Comparison of ENCODE assay signal across 18 cellular contexts in genomic region chr7:129793506-129794310, GRCh38.
DNase-seq lines count a peak whose midpoint lies in the region; ATAC-seq and TF ChIP-seq lines count a peak whose summit lies in the region.
"Had no signal": no experiment of that assay in that cellular context is flagged by ENCODE, and none has a peak within 500 bp of the region (broad histone marks: within the 10 kb centered on the region; RNA-seq: fewer than 3 reads in every experiment).

No MANE protein-coding gene starts in this region.

- no peak overlapping the region for H3K4me3 Mint-ChIP-seq in endodermal cell
- no peak overlapping the region for H3K4me3 Mint-ChIP-seq in stimulated activated naive CD8-positive, alpha-beta T cell treated with anti-CD3 and anti-CD28 coated beads, Interleukin-15, amount 100 ng/mL, for 72 hours
- H3K4me3 Mint-ChIP-seq: CD8-positive, alpha-beta T cell had no signal

- H3K27ac ChIP-seq in endodermal cell (ENCODE audit: low read depth, low read length) (no peak overlapping the region), neuronal stem cell (replicated peaks; ENCODE audit: low read length) (no peak overlapping the region)
- H3K27ac ChIP-seq: PC-9, SJSA1 had no signal

- WGBS in endodermal cell (ENCODE audit: insufficient coverage in 1 of 2, insufficient read length in 1 of 2), 2 experiments: 82 to 89% methylated on average over 6 to 9 of the region's 9 CpGs
- no CpG with 5 or more reads among the region's 9 CpGs for WGBS in neuronal stem cell (ENCODE audit: extremely low coverage in 2 of 2, insufficient read length in 2 of 2, insufficient replicate concordance in 1 of 2), 2 donors

- TF ChIP-seq CTCF in endodermal cell (conservative IDR thresholded peaks at IDR 0.05): no peak

- no peak overlapping the region for H3K4ac ChIP-seq in neuronal stem cell (ENCODE audit: low read length)

- H2AK5ac ChIP-seq in neuronal stem cell (ENCODE audit: low read depth, low read length): peak overlapping the region; percentile 74

- no peaks in the 10 kb centered on the region for H3K9me3 Mint-ChIP-seq in endodermal cell
- no peaks in the 10 kb centered on the region for H3K9me3 Mint-ChIP-seq in stimulated activated naive CD8-positive, alpha-beta T cell treated with anti-CD3 and anti-CD28 coated beads, Interleukin-15, amount 100 ng/mL, for 72 hours
- H3K9me3 Mint-ChIP-seq: CD8-positive, alpha-beta T cell had no signal

- H2AFZ ChIP-seq in neuronal stem cell (ENCODE audit: low read length): peak overlapping the region; percentile 94
- H2AFZ ChIP-seq: PC-9 had no signal

- H3K14ac ChIP-seq in neuronal stem cell (ENCODE audit: low read length): no peak overlapping the region

- H3K4me3 ChIP-seq in H7 (ENCODE audit: insufficient read depth, low read depth, low read length) (no peak overlapping the region), endodermal cell (ENCODE audit: low read length) (no peak overlapping the region), neuronal stem cell (ENCODE audit: low read length in 2 of 2) (no peak overlapping the region)
- H3K4me3 ChIP-seq: GM12878, PC-9, SJSA1 had no signal

- H3K27me3 ChIP-seq in H7 (ENCODE audit: control insufficient read depth, insufficient read depth, low read length) (peaks cover 18% of the 10 kb centered on the region), endodermal cell (ENCODE audit: control insufficient read depth, insufficient read depth, low read length, poor library complexity, severe bottlenecking) (peaks cover 34% of the 10 kb centered on the region), neuronal stem cell (ENCODE audit: control insufficient read depth in 3 of 3, insufficient read depth in 3 of 3, low read depth in 1 of 3, low read length in 3 of 3) (peaks cover 0 to 38% (median 4%) of the 10 kb centered on the region in 3 experiments)
- H3K27me3 ChIP-seq: SJSA1 had no signal

- H3K79me1 ChIP-seq in neuronal stem cell (ENCODE audit: low read depth, low read length): no peaks in the 10 kb centered on the region

- H2BK15ac ChIP-seq in neuronal stem cell (ENCODE audit: low read length): no peak overlapping the region

- H2BK120ac ChIP-seq in neuronal stem cell (ENCODE audit: low read depth, low read length): no peak overlapping the region

- H3K9me3 ChIP-seq in endodermal cell (ENCODE audit: control insufficient read depth, low read length) (no peaks in the 10 kb centered on the region), neuronal stem cell (replicated peaks in 1 of 2; ENCODE audit: control insufficient read depth in 2 of 2, insufficient read depth in 1 of 2, low read depth in 1 of 2, low read length in 2 of 2) (peaks cover 0 to 2% of the 10 kb centered on the region in 2 donors)
- H3K9me3 ChIP-seq: SJSA1 had no signal

- peak overlapping the region; percentile 78 for H2BK5ac ChIP-seq in neuronal stem cell (ENCODE audit: low read length)

- DNase-seq in D341Med (ENCODE audit: low spot score) (peak; percentile 28), H7 (peak; percentile 54), endodermal cell (peak; percentile 50), neuronal stem cell (ENCODE audit: low spot score) (no peak), Kasumi-1 (lab: John Stamatoyannopoulos, UW) (no peak)
- DNase-seq in stimulated activated naive CD8-positive, alpha-beta T cell treated with anti-CD3 and anti-CD28 coated beads, Interleukin-15, amount 100 ng/mL, for 72 hours: no peak
- DNase-seq: CD8-positive, alpha-beta T cell; DMS79 treated with DMSO at 0.1 percent for 48 hours; Karpas-422; MM.1S; NCI-H1092 treated with DMSO at 0.1 percent for 48 hours; NCI-H1694 treated with DMSO at 0.1 percent for 48 hours; NCI-H446 treated with DMSO at 0.1 percent for 48 hours; PC-9 had no signal

- peak overlapping the region; percentile 85 for H3K18ac ChIP-seq in neuronal stem cell (ENCODE audit: low read length)

- peaks cover 2% of the 10 kb centered on the region for H3K4me1 Mint-ChIP-seq in endodermal cell
- H3K4me1 Mint-ChIP-seq in stimulated activated naive CD8-positive, alpha-beta T cell treated with anti-CD3 and anti-CD28 coated beads, Interleukin-15, amount 100 ng/mL, for 72 hours: no peaks in the 10 kb centered on the region

- no peaks in the 10 kb centered on the region for H3K4me1 ChIP-seq in endodermal cell (ENCODE audit: control insufficient read depth, insufficient read depth, low read length)
- H3K4me1 ChIP-seq in neuronal stem cell (ENCODE audit: control insufficient read depth in 2 of 2, insufficient read depth in 1 of 2, low read depth in 1 of 2, low read length in 2 of 2): peaks cover 7 to 9% of the 10 kb centered on the region in 2 donors
- H3K4me1 ChIP-seq: SJSA1 had no signal

- H3K27me3 Mint-ChIP-seq in endodermal cell (ENCODE audit: insufficient read depth): peaks cover 36% of the 10 kb centered on the region
- peaks cover 34% of the 10 kb centered on the region for H3K27me3 Mint-ChIP-seq in stimulated activated naive CD8-positive, alpha-beta T cell treated with anti-CD3 and anti-CD28 coated beads, Interleukin-15, amount 100 ng/mL, for 72 hours

- H3K23ac ChIP-seq in neuronal stem cell (ENCODE audit: low read depth, low read length, poor library complexity): peak overlapping the region; percentile 44

- no peak overlapping the region for H4K8ac ChIP-seq in neuronal stem cell (ENCODE audit: low read depth, low read length)

- H3K36me3 ChIP-seq in H7 (replicated peaks; ENCODE audit: control insufficient read depth, insufficient read depth, low read length) (no peaks in the 10 kb centered on the region), endodermal cell (ENCODE audit: control insufficient read depth, insufficient read depth, low read length) (no peaks in the 10 kb centered on the region), neuronal stem cell (replicated peaks in 1 of 2; ENCODE audit: control insufficient read depth in 2 of 2, insufficient read depth in 2 of 2, low read length in 2 of 2) (no peaks in the 10 kb centered on the region)
- H3K36me3 ChIP-seq: SJSA1 had no signal

- ATAC-seq in stimulated activated naive CD8-positive, alpha-beta T cell treated with anti-CD3 and anti-CD28 coated beads, Interleukin-15, amount 100 ng/mL, for 72 hours: no peak
- no peak for ATAC-seq in HG03521 (IDR thresholded peaks at IDR 0.05; ENCODE audit: unreplicated experiment)
- ATAC-seq: CD8-positive, alpha-beta T cell; GM12878; HCT116 had no signal

- no peak overlapping the region for H3K4me2 ChIP-seq in neuronal stem cell (ENCODE audit: insufficient read depth, low read length, poor library complexity, severe bottlenecking)
- H3K4me2 ChIP-seq: PC-9 had no signal

- H3K9ac ChIP-seq in endodermal cell (ENCODE audit: extremely low read depth, low read length, poor library complexity, severe bottlenecking) (no peak overlapping the region), neuronal stem cell (ENCODE audit: low read depth, low read length, poor library complexity) (peak overlapping the region; percentile 24)

- no peak overlapping the region for H2BK12ac ChIP-seq in neuronal stem cell (ENCODE audit: low read length)

- no peaks in the 10 kb centered on the region for H3K36me3 Mint-ChIP-seq in endodermal cell (ENCODE audit: low read depth)
- H3K36me3 Mint-ChIP-seq: CD8-positive, alpha-beta T cell had no signal

- H3K27ac Mint-ChIP-seq in endodermal cell: no peak overlapping the region
- no peak overlapping the region for H3K27ac Mint-ChIP-seq in stimulated activated naive CD8-positive, alpha-beta T cell treated with anti-CD3 and anti-CD28 coated beads, Interleukin-15, amount 100 ng/mL, for 72 hours
- H3K27ac Mint-ChIP-seq: CD8-positive, alpha-beta T cell had no signal

- H4K91ac ChIP-seq in neuronal stem cell (ENCODE audit: low read depth, low read length, poor library complexity): no peak overlapping the region

Comparison
In these comparisons a context has a peak if more than half of its experiments do, and no peak if none do; other contexts are left out.
1. DNase-seq: peak in D341Med (single experiment), H7 (single experiment) and endodermal cell (single experiment); none in neuronal stem cell (single experiment), stimulated activated naive CD8-positive, alpha-beta T cell treated with anti-CD3 and anti-CD28 coated beads, Interleukin-15, amount 100 ng/mL, for 72 hours (0 of 2) and Kasumi-1 (0 of 2).